27 cellular contexts compared by ENCODE assay signal in genomic region chr17:58238147-58238634, GRCh38. TPM values are rescaled to one million over a fixed set of nuclear protein-coding genes. Genes with fewer than 3 reads are reported as not detected.
"Had no signal": no experiment of that assay in that cellular context is flagged by ENCODE, and none has a peak within 500 bp of the region (broad histone marks: within the 10 kb centered on the region; RNA-seq: fewer than 3 reads in every experiment).

Gene LPO (plus strand): TSS chr17:58238584. CDS start chr17:58242980, 4,396 bp downstream.

- H3K4me1 Mint-ChIP-seq: activated naive CD8-positive, alpha-beta T cell treated with anti-CD3 and anti-CD28 coated beads for 36 hours had no signal

- H3K4me3 ChIP-seq: breast epithelium, coronary artery, gastroesophageal sphincter, stomach, suprapubic skin, tibial nerve had no signal

- H3K4me3 Mint-ChIP-seq: activated B cell treated with CpG ODN at 0.5 μM for 24 hours; activated CD4-positive, alpha-beta T cell treated with anti-CD3 and anti-CD28 coated beads for 36 hours; activated naive CD8-positive, alpha-beta T cell treated with anti-CD3 and anti-CD28 coated beads for 36 hours; activated T-cell treated with anti-CD3 and anti-CD28 coated beads, Interleukin-2, amount 50 U/mL, for 4 hours; memory B cell; natural killer cell treated with Interleukin-12 subunit alpha and Interleukin-12 subunit beta and Interleukin-15 and Interleukin-18, amount 100 ng/mL, for 72 hours; stimulated activated effector memory CD8-positive, alpha-beta T cell treated with anti-CD3 and anti-CD28 coated beads, Interleukin-12 subunit alpha, Interleukin-12 subunit beta, amount 100 ng/mL, for 72 hours had no signal

- ATAC-seq: activated CD4-positive, alpha-beta T cell treated with anti-CD3 and anti-CD28 coated beads for 36 hours; activated T-cell treated with anti-CD3 and anti-CD28 coated beads, Interleukin-2, amount 50 U/mL, for 4 hours; gastroesophageal sphincter; left cardiac atrium; natural killer cell treated with Interleukin-12 subunit alpha and Interleukin-12 subunit beta and Interleukin-15 and Interleukin-18, amount 100 ng/mL, for 72 hours; right cardiac atrium; stimulated activated effector memory CD8-positive, alpha-beta T cell treated with anti-CD3 and anti-CD28 coated beads, Interleukin-12 subunit alpha, Interleukin-12 subunit beta, amount 100 ng/mL, for 72 hours had no signal

- H3K27ac Mint-ChIP-seq: activated B cell treated with CpG ODN at 0.5 μM for 24 hours; activated CD4-positive, alpha-beta T cell treated with anti-CD3 and anti-CD28 coated beads for 36 hours; activated naive CD8-positive, alpha-beta T cell treated with anti-CD3 and anti-CD28 coated beads for 36 hours; memory B cell; natural killer cell treated with Interleukin-12 subunit alpha and Interleukin-12 subunit beta and Interleukin-15 and Interleukin-18, amount 100 ng/mL, for 72 hours; stimulated activated effector memory CD8-positive, alpha-beta T cell treated with anti-CD3 and anti-CD28 coated beads, Interleukin-12 subunit alpha, Interleukin-12 subunit beta, amount 100 ng/mL, for 72 hours had no signal

- H3K36me3 Mint-ChIP-seq: activated naive CD8-positive, alpha-beta T cell treated with anti-CD3 and anti-CD28 coated beads for 36 hours; memory B cell; natural killer cell treated with Interleukin-12 subunit alpha and Interleukin-12 subunit beta and Interleukin-15 and Interleukin-18, amount 100 ng/mL, for 72 hours; stimulated activated effector memory CD8-positive, alpha-beta T cell treated with anti-CD3 and anti-CD28 coated beads, Interleukin-12 subunit alpha, Interleukin-12 subunit beta, amount 100 ng/mL, for 72 hours had no signal

- H3K9me3 Mint-ChIP-seq: activated B cell treated with CpG ODN at 0.5 μM for 24 hours; activated naive CD8-positive, alpha-beta T cell treated with anti-CD3 and anti-CD28 coated beads for 36 hours; activated T-cell treated with anti-CD3 and anti-CD28 coated beads, Interleukin-2, amount 50 U/mL, for 4 hours; memory B cell; natural killer cell treated with Interleukin-12 subunit alpha and Interleukin-12 subunit beta and Interleukin-15 and Interleukin-18, amount 100 ng/mL, for 72 hours; stimulated activated effector memory CD8-positive, alpha-beta T cell treated with anti-CD3 and anti-CD28 coated beads, Interleukin-12 subunit alpha, Interleukin-12 subunit beta, amount 100 ng/mL, for 72 hours had no signal

- DNase-seq: activated B cell treated with CpG ODN at 0.5 μM for 24 hours; activated CD4-positive, alpha-beta T cell treated with anti-CD3 and anti-CD28 coated beads for 36 hours; activated CD4-positive, alpha-beta T cell treated with anti-CD3 and anti-CD28 coated beads, Interleukin-2, amount 50 U/mL, for 4 hours; activated CD8-positive, alpha-beta memory T cell treated with anti-CD3 and anti-CD28 coated beads for 24 hours; activated CD8-positive, alpha-beta memory T cell treated with anti-CD3 and anti-CD28 coated beads, Interleukin-2, amount 50 U/mL, for 4 hours; activated naive CD4-positive, alpha-beta T cell treated with Interleukin-2 at 50 U/mL for 16 hours; activated naive CD8-positive, alpha-beta T cell treated with anti-CD3 and anti-CD28 coated beads for 36 hours; activated T-cell treated with anti-CD3 and anti-CD28 coated beads, Interleukin-2, amount 50 U/mL, for 4 hours; amniotic stem cell; head of caudate nucleus; left cardiac atrium; right cardiac atrium; stimulated activated CD4-positive, alpha-beta T cell treated with anti-CD3 and anti-CD28 coated beads, Interleukin-1b, Interleukin-23, amount 100 ng/mL, for 48 hours; stomach; T-helper 9 cell had no signal

RNA-seq across cellular contexts. Expression of gene LPO, which starts in this region (rescaled TPM):
- total RNA-seq: activated B cell treated with CpG ODN at 0.5 μM for 24 hours; activated naive CD8-positive, alpha-beta T cell treated with anti-CD3 and anti-CD28 coated beads for 36 hours; left cardiac atrium; liver; natural killer cell treated with Interleukin-12 subunit alpha and Interleukin-12 subunit beta and Interleukin-15 and Interleukin-18, amount 100 ng/mL, for 72 hours; pulmonary artery endothelial cell; right cardiac atrium; skeletal muscle tissue; stomach; tibial nerve; urinary bladder had no signal
